ENCODE assay signal across 15 cellular contexts in the genomic region with DNA sequence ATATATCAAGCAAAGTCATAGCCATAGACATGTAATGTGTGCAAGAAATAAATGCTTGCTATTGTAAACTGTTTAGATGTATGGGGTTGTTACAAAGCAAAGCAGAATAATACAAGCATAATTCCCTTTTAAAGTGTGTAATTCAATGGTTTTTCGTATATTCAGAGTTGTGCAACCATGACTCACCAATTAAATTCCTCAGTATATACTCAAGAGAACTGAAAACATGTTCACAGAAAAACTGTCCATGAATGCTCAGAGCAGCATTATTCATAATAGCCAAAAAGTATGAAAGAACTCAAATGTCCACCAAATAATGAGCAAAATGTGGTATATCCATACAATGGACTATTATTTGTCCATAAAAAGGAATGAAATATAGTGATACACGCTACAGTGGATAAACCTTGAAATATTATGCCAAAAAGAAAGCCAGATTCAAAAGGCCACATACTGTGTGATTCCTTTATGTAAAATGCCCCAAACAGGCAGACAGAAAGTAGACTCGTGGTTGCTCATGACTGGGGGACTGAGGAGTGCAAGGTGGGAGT. TPM values are rescaled to one million over a fixed set of nuclear protein-coding genes. Genes with fewer than 3 reads are reported as not detected.
DNase-seq lines count a peak whose midpoint lies in the region; FAIRE-seq and TF ChIP-seq lines count a peak whose summit lies in the region.
"Had no signal": no experiment of that assay in that cellular context is flagged by ENCODE, and none has a peak within 500 bp of the region (broad histone marks: within the 10 kb centered on the region; RNA-seq: fewer than 3 reads in every experiment).

No MANE protein-coding gene starts in this region.

- no peak for TF ChIP-seq CTCF in A673 (conservative IDR thresholded peaks at IDR 0.05; ENCODE audit: low read depth, low read length)
- TF ChIP-seq CTCF in HFFc6 (IDR thresholded peaks at IDR 0.05), result no peak
- TF ChIP-seq CTCF in fibroblast of the aortic adventitia (IDR thresholded peaks at IDR 0.05; ENCODE audit: insufficient read depth, low read length), result no peak

- peaks cover 21% of the 10 kb centered on the region for H3K4me1 ChIP-seq in A673 (ENCODE audit: insufficient read depth, low read length, poor library complexity, severe bottlenecking)

- intact Hi-C loops in A673 (cut with micrococcal nuclease; ENCODE audit: unreplicated experiment), result no loop called here

- H3K9me3 ChIP-seq in A673 (ENCODE audit: low read depth, low read length, poor library complexity, severe bottlenecking), result no peaks in the 10 kb centered on the region

- H3K27me3 ChIP-seq in A673 (replicated peaks; ENCODE audit: insufficient read depth, low read depth, low read length, poor library complexity), result no peaks in the 10 kb centered on the region

- H3K4me3 ChIP-seq in A673 (ENCODE audit: low read depth, low read length, poor library complexity, severe bottlenecking) (no peak overlapping the region), fibroblast of the aortic adventitia (ENCODE audit: low read depth, low read length) (no peak overlapping the region)

- H3K36me3 ChIP-seq in A673 (ENCODE audit: insufficient read depth, low read length, poor library complexity, severe bottlenecking), result no peaks in the 10 kb centered on the region

- CTCF ChIA-PET in A673 (lab: Charles Lee), result interaction anchor here (1.1 kb wide), 1 partner anchor 237 kb away, joined by 3 read pairs; no protein-coding TSS in a partner anchor

- peaks cover 3% of the 10 kb centered on the region; the same call in 1 of the 2 replicates for H3K9me3 Mint-ChIP-seq in HFFc6
- H3K9me3 Mint-ChIP-seq: activated naive CD8-positive, alpha-beta T cell treated with anti-CD3 and anti-CD28 coated beads, Interleukin-2, amount 10 ng/mL, durations not matched to agents 7 days and 5 days had no signal

- no TSS peak for BruUV-seq in A673 (replicated peaks; lab: Mats Ljungman, UMichigan)

- peak overlapping the region; percentile 54; the same call in 1 of the 2 replicates for H3K4me3 Mint-ChIP-seq in HFFc6
- H3K4me3 Mint-ChIP-seq: activated naive CD8-positive, alpha-beta T cell treated with anti-CD3 and anti-CD28 coated beads, Interleukin-2, amount 10 ng/mL, durations not matched to agents 7 days and 5 days had no signal

- FAIRE-seq in HTR-8/SVneo (lab: Jason Lieb, UNC), result no peak

- H3K27me3 Mint-ChIP-seq in HFFc6 (ENCODE audit: insufficient read depth), result no peaks in the 10 kb centered on the region
- H3K27me3 Mint-ChIP-seq: activated naive CD8-positive, alpha-beta T cell treated with anti-CD3 and anti-CD28 coated beads, Interleukin-2, amount 10 ng/mL, durations not matched to agents 7 days and 5 days had no signal

- POLR2A ChIA-PET in A673 (lab: Charles Lee; ENCODE audit: low non-redundant PET), result no interaction called here

- H3K36me3 Mint-ChIP-seq in HFFc6 (ENCODE audit: low read depth), result peaks cover 3% of the 10 kb centered on the region; the same call in 1 of the 2 replicates

- in situ Hi-C loops in KBM-7 (cut with MboI; ENCODE audit: low pct_unique_long_range_greater_than_20kb, low sequenced_read_pairs), result loop anchor here (25.0 kb wide), 1 partner anchor 227 kb away; no protein-coding TSS in a partner anchor

- H3K27ac ChIP-seq in A673 (ENCODE audit: low read depth, low read length, poor library complexity, severe bottlenecking), result no peak overlapping the region

- DNase-seq in A673 (ENCODE audit: low spot score) (peak; percentile 42), HFFc6 (peak; percentile 61), amniotic epithelial cell (ENCODE audit: low read depth) (peak; percentile 80), fibroblast of the aortic adventitia (ENCODE audit: low read depth) (peak; percentile 83), NCI-H510A treated with DMSO at 0.1 percent for 48 hours (lab: John Stamatoyannopoulos, UW) (no peak), KBM-7 (no peak), NCI-H748 (lab: John Stamatoyannopoulos, UW; ENCODE audit: unreplicated experiment) (no peak), HTR-8/SVneo (ENCODE audit: insufficient read length, low spot score) (no peak)
- DNase-seq: activated CD8-positive, alpha-beta memory T cell treated with anti-CD3 and anti-CD28 coated beads, Interleukin-2, amount 50 U/mL, for 4 hours; activated naive CD8-positive, alpha-beta T cell treated with anti-CD3 and anti-CD28 coated beads, Interleukin-2, amount 10 ng/mL, durations not matched to agents 7 days and 5 days; dermis blood vessel endothelial cell; DMS 273 treated with DMSO at 0.1 percent for 48 hours; left cardiac atrium; NCI-H1092; NCI-H2227 treated with DMSO at 0.1 percent for 48 hours had no signal

- peak overlapping the region; percentile 79 for H3K27ac Mint-ChIP-seq in HFFc6
- H3K27ac Mint-ChIP-seq: activated naive CD8-positive, alpha-beta T cell treated with anti-CD3 and anti-CD28 coated beads, Interleukin-2, amount 10 ng/mL, durations not matched to agents 7 days and 5 days had no signal

- peaks cover 41% of the 10 kb centered on the region for H3K4me1 Mint-ChIP-seq in HFFc6 (ENCODE audit: low read depth)

RNA-seq across cellular contexts. Expression of a gene that starts 9.3 kb away (rescaled TPM):
- total RNA-seq in A673 (2021), result 25.0 and 26.7 TPM in 2 replicates
- 10 to 100 TPM; 11.2 to 14.1 (median 13.2) TPM for total RNA-seq in HFFc6 (2021; fragmentation: NEBNext Ultra II Directional; extraction: Animal tissue kit (Norgen Biotek cat#: 25700))
- 6.1 and 9.8 TPM in 2 replicates for total RNA-seq in fibroblast of the aortic adventitia (ENCODE audit: low replicate concordance)

Comparison
In these comparisons a context has a peak if more than half of its experiments do, and no peak if none do; other contexts are left out.
1. DNase-seq: peak in A673 (single experiment), HFFc6 (single experiment), amniotic epithelial cell (single experiment) and fibroblast of the aortic adventitia (single experiment); none in NCI-H510A treated with DMSO at 0.1 percent for 48 hours (single experiment), KBM-7 (single experiment), NCI-H748 (single experiment) and HTR-8/SVneo (single experiment).